ENCODE assay signal across 1 cellular context in the genomic region with DNA sequence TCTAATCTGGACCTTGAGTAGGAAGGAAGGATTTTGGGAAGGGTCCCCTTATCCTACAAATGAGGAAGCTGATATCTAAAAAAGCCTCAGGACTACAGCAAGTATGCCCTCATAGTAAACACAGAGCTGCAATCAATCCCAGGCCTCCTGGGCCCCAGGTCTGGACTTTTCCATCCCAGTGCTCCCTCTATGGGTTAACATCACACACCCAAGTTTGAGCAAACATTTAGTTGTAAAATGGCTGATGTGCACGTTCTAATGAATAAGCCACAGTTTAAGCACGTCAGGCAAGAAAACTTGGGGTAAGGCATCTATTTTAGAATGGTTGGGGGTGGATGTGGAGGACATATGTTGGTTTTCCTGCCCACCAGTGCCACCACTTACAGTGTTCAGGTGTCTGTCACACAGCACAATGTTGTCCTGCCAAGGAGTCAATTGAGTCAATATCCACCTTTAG.
TF ChIP-seq lines count a peak whose summit lies in the region.

No MANE protein-coding gene starts in this region.

TF ChIP-seq in WTC11, 78 proteins besides CTCF, POLR2A, EP300 and RAD21 (continued from another document):
- TF ChIP-seq, protein P1, sequence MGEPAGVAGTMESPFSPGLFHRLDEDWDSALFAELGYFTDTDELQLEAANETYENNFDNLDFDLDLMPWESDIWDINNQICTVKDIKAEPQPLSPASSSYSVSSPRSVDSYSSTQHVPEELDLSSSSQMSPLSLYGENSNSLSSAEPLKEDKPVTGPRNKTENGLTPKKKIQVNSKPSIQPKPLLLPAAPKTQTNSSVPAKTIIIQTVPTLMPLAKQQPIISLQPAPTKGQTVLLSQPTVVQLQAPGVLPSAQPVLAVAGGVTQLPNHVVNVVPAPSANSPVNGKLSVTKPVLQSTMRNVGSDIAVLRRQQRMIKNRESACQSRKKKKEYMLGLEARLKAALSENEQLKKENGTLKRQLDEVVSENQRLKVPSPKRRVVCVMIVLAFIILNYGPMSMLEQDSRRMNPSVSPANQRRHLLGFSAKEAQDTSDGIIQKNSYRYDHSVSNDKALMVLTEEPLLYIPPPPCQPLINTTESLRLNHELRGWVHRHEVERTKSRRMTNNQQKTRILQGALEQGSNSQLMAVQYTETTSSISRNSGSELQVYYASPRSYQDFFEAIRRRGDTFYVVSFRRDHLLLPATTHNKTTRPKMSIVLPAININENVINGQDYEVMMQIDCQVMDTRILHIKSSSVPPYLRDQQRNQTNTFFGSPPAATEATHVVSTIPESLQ (CRISPR knock-in tag; IDR thresholded peaks at IDR 0.05): no peak
- TF ChIP-seq ETV6 (CRISPR knock-in tag; IDR thresholded peaks at IDR 0.05) (no peak), NR1H2 (CRISPR knock-in tag; IDR thresholded peaks at IDR 0.05) (no peak), NFYB (CRISPR knock-in tag; conservative IDR thresholded peaks at IDR 0.05; ENCODE audit: low read depth) (no peak)
- TF ChIP-seq, protein P2, sequence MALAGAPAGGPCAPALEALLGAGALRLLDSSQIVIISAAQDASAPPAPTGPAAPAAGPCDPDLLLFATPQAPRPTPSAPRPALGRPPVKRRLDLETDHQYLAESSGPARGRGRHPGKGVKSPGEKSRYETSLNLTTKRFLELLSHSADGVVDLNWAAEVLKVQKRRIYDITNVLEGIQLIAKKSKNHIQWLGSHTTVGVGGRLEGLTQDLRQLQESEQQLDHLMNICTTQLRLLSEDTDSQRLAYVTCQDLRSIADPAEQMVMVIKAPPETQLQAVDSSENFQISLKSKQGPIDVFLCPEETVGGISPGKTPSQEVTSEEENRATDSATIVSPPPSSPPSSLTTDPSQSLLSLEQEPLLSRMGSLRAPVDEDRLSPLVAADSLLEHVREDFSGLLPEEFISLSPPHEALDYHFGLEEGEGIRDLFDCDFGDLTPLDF (CRISPR knock-in tag; IDR thresholded peaks at IDR 0.05): no peak
- TF ChIP-seq, protein P3, sequence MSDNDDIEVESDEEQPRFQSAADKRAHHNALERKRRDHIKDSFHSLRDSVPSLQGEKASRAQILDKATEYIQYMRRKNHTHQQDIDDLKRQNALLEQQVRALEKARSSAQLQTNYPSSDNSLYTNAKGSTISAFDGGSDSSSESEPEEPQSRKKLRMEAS (CRISPR knock-in tag; IDR thresholded peaks at IDR 0.05): no peak
